ENCODE assay signal across 1 cellular context in genomic region chr2:54207666-54208195, GRCh38.
TF ChIP-seq lines count a peak whose summit lies in the region.

No MANE protein-coding gene starts in this region.

TF ChIP-seq in HepG2, 621 proteins besides CTCF, POLR2A, EP300 and RAD21 (continued from another document and continues in another):
- TF ChIP-seq MLXIP (CRISPR knock-in tag; IDR thresholded peaks at IDR 0.05; ENCODE audit: borderline replicate concordance) (no peak), RBM22 (optimal IDR thresholded peaks at IDR 0.05; ENCODE audit: low read length) (no peak), ZSCAN12 (CRISPR knock-in tag; IDR thresholded peaks at IDR 0.05) (no peak), FOXP1 (IDR thresholded peaks at IDR 0.05) (no peak; the same call in 1 of the 2 replicates), FOXP1 (CRISPR knock-in tag; IDR thresholded peaks at IDR 0.05) (peak; percentile 85; the same call in 1 of the 2 replicates), ATF7-NPFF (CRISPR knock-in tag; IDR thresholded peaks at IDR 0.05; ENCODE audit: low read depth) (no peak), NFKB2 (CRISPR knock-in tag; IDR thresholded peaks at IDR 0.05; ENCODE audit: borderline replicate concordance) (no peak), ZNF549 (CRISPR knock-in tag; IDR thresholded peaks at IDR 0.05) (no peak), ZNF205 (CRISPR knock-in tag; IDR thresholded peaks at IDR 0.05) (0 out of 2 replicates have a peak, but pooled peaks have one; percentile 71), MXD4 (CRISPR knock-in tag; IDR thresholded peaks at IDR 0.05) (no peak; the same call in 1 of the 2 replicates), NFKBIZ (CRISPR knock-in tag; IDR thresholded peaks at IDR 0.05) (peak; percentile 88), ZNF318 (CRISPR knock-in tag; IDR thresholded peaks at IDR 0.05) (no peak), IKZF4 (CRISPR knock-in tag; IDR thresholded peaks at IDR 0.05; ENCODE audit: borderline replicate concordance, low read depth, not compliant biosample characterization) (no peak), SAP130 (CRISPR knock-in tag; IDR thresholded peaks at IDR 0.05; ENCODE audit: low read depth) (peak; percentile 61), ZNF543 (CRISPR knock-in tag; IDR thresholded peaks at IDR 0.05) (no peak), HDAC2 (CRISPR knock-in tag; IDR thresholded peaks at IDR 0.05) (peak; percentile 98), SETDB1 (CRISPR knock-in tag; IDR thresholded peaks at IDR 0.05; ENCODE audit: borderline replicate concordance) (no peak), ZBTB3 (CRISPR knock-in tag; IDR thresholded peaks at IDR 0.05; ENCODE audit: borderline replicate concordance, low read depth) (no peak), MLLT10 (CRISPR knock-in tag; IDR thresholded peaks at IDR 0.05) (no peak), TGIF2 (CRISPR knock-in tag; IDR thresholded peaks at IDR 0.05) (peak; percentile 45; the same call in 1 of the 2 replicates), CBX2 (IDR thresholded peaks at IDR 0.05; ENCODE audit: low read depth, low read length) (no peak), CBX2 (CRISPR knock-in tag; IDR thresholded peaks at IDR 0.05; ENCODE audit: low read depth) (no peak), ZNF570 (CRISPR knock-in tag; IDR thresholded peaks at IDR 0.05; ENCODE audit: borderline replicate concordance) (no peak), CEBPZ (IDR thresholded peaks at IDR 0.05; ENCODE audit: low read length) (no peak), ZNF235 (CRISPR knock-in tag; IDR thresholded peaks at IDR 0.05; ENCODE audit: borderline replicate concordance) (no peak), ZNF503 (CRISPR knock-in tag; IDR thresholded peaks at IDR 0.05) (peak; percentile 92), SMC3 (IDR thresholded peaks at IDR 0.05; ENCODE audit: low read length) (peak; percentile 41; the same call in 1 of the 2 replicates), MATR3 (CRISPR knock-in tag; IDR thresholded peaks at IDR 0.05) (no peak), IRF1 (CRISPR knock-in tag; IDR thresholded peaks at IDR 0.05; ENCODE audit: low read depth) (no peak), ZFAT (CRISPR knock-in tag; conservative IDR thresholded peaks at IDR 0.05) (no peak), HNRNPK (IDR thresholded peaks at IDR 0.05; ENCODE audit: low read depth, low read length, poor library complexity, severe bottlenecking) (no peak), ZNF547 (CRISPR knock-in tag; IDR thresholded peaks at IDR 0.05) (no peak), TMF1 (CRISPR knock-in tag; IDR thresholded peaks at IDR 0.05; ENCODE audit: low read depth) (no peak), ZC3H4 (CRISPR knock-in tag; IDR thresholded peaks at IDR 0.05; ENCODE audit: borderline replicate concordance) (no peak), RXRB (CRISPR knock-in tag; IDR thresholded peaks at IDR 0.05; ENCODE audit: borderline replicate concordance) (peak; percentile 90), ZNF275 (CRISPR knock-in tag; IDR thresholded peaks at IDR 0.05; ENCODE audit: borderline replicate concordance) (peak; percentile 40; the same call in 1 of the 2 replicates), ATF7 (IDR thresholded peaks at IDR 0.05) (no peak), ATF7 (CRISPR knock-in tag; IDR thresholded peaks at IDR 0.05) (no peak), ZMYM4 (CRISPR knock-in tag; IDR thresholded peaks at IDR 0.05) (peak; percentile 91), ZNF160 (CRISPR knock-in tag; IDR thresholded peaks at IDR 0.05) (no peak), ZNF20 (CRISPR knock-in tag; IDR thresholded peaks at IDR 0.05) (no peak), ZNF550 (CRISPR knock-in tag; IDR thresholded peaks at IDR 0.05; ENCODE audit: borderline replicate concordance) (no peak), ZBTB7A (CRISPR knock-in tag; IDR thresholded peaks at IDR 0.05) (no peak; the same call in 1 of the 2 replicates), ZNF33B (CRISPR knock-in tag; IDR thresholded peaks at IDR 0.05) (no peak), RBM39 (IDR thresholded peaks at IDR 0.05; ENCODE audit: low read depth, low read length, poor library complexity, severe bottlenecking) (no peak), TCF12 (IDR thresholded peaks at IDR 0.05) (no peak), TCF12 (CRISPR knock-in tag; IDR thresholded peaks at IDR 0.05) (0 out of 2 replicates have a peak, but pooled peaks have one; percentile 52), GTF3A (CRISPR knock-in tag; conservative IDR thresholded peaks at IDR 0.05) (no peak)
